In the genomic region with DNA sequence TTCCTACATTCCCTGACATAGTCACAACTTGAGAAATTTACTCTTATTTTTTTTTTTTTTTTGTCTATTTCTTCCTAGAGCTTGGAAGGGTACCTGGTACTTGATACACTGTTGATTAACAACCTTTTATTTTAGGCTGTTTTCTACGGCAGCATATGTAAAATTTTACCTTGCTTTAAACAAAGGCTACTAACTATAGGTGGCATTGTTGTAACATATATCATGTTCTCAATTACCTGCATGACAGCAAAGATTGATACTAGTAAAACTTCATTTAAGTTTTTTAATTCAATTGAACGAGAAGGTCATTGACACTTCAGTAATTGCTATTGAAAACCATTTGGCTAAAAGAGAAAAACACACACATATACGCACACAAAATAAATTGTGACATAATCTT, we compare ENCODE assay signal across 19 cellular contexts.
"Had no signal": no experiment of that assay in that cellular context is flagged by ENCODE, and none has a peak within 500 bp of the region (broad histone marks: within the 10 kb centered on the region; RNA-seq: fewer than 3 reads in every experiment).

No MANE protein-coding gene starts in this region.

- DNase-seq: activated CD4-positive, alpha-beta T cell treated with anti-CD3 and anti-CD28 coated beads for 1 hour; activated CD4-positive, alpha-beta T cell treated with anti-CD3 and anti-CD28 coated beads, Interleukin-2, amount 50 U/mL, for 48 hours; activated CD8-positive, alpha-beta memory T cell treated with anti-CD3 and anti-CD28 coated beads, Interleukin-2, amount 10 ng/mL, durations not matched to agents 7 days and 5 days; activated naive CD8-positive, alpha-beta T cell treated with anti-CD3 and anti-CD28 coated beads, Interleukin-2, amount 10 ng/mL, durations not matched to agents 7 days and 5 days; activated T-cell treated with anti-CD3 and anti-CD28 coated beads, Interleukin-2, amount 50 U/mL, for 4 hours; anterior cingulate cortex; esophagus squamous epithelium; foreskin fibroblast; heart left ventricle; islet precursor cell; mucosa of descending colon; naive thymus-derived CD8-positive, alpha-beta T cell; posterior cingulate gyrus; right cardiac atrium; stimulated activated CD4-positive, alpha-beta T cell treated with anti-CD3 and anti-CD28 coated beads, Interleukin-1b, Interleukin-23, amount 100 ng/mL, for 48 hours; stimulated activated naive CD4-positive, alpha-beta T cell had no signal

- H3K27ac ChIP-seq: breast epithelium, esophagus squamous epithelium, heart left ventricle had no signal

- H3K4me1 Mint-ChIP-seq: activated CD8-positive, alpha-beta memory T cell treated with anti-CD3 and anti-CD28 coated beads, Interleukin-2, amount 10 ng/mL, durations not matched to agents 7 days and 5 days; activated naive CD8-positive, alpha-beta T cell treated with anti-CD3 and anti-CD28 coated beads, Interleukin-2, amount 10 ng/mL, durations not matched to agents 7 days and 5 days; naive thymus-derived CD8-positive, alpha-beta T cell had no signal

- H3K9me3 Mint-ChIP-seq: activated naive CD8-positive, alpha-beta T cell treated with anti-CD3 and anti-CD28 coated beads, Interleukin-2, amount 10 ng/mL, durations not matched to agents 7 days and 5 days had no signal

- H3K9me3 ChIP-seq: esophagus squamous epithelium, mucosa of descending colon had no signal

- ATAC-seq: activated CD8-positive, alpha-beta memory T cell treated with anti-CD3 and anti-CD28 coated beads, Interleukin-2, amount 10 ng/mL, durations not matched to agents 7 days and 5 days; activated T-cell treated with anti-CD3 and anti-CD28 coated beads, Interleukin-2, amount 50 U/mL, for 4 hours; heart left ventricle; left lobe of liver; mucosa of descending colon; naive thymus-derived CD8-positive, alpha-beta T cell; right cardiac atrium had no signal

- H3K36me3 Mint-ChIP-seq: activated CD8-positive, alpha-beta memory T cell treated with anti-CD3 and anti-CD28 coated beads, Interleukin-2, amount 10 ng/mL, durations not matched to agents 7 days and 5 days; activated naive CD8-positive, alpha-beta T cell treated with anti-CD3 and anti-CD28 coated beads, Interleukin-2, amount 10 ng/mL, durations not matched to agents 7 days and 5 days; naive thymus-derived CD8-positive, alpha-beta T cell; type B pancreatic cell had no signal

- H3K27ac Mint-ChIP-seq: activated CD8-positive, alpha-beta memory T cell treated with anti-CD3 and anti-CD28 coated beads, Interleukin-2, amount 10 ng/mL, durations not matched to agents 7 days and 5 days; activated naive CD8-positive, alpha-beta T cell treated with anti-CD3 and anti-CD28 coated beads, Interleukin-2, amount 10 ng/mL, durations not matched to agents 7 days and 5 days; naive thymus-derived CD8-positive, alpha-beta T cell; type B pancreatic cell had no signal

- H3K27me3 Mint-ChIP-seq: activated CD8-positive, alpha-beta memory T cell treated with anti-CD3 and anti-CD28 coated beads, Interleukin-2, amount 10 ng/mL, durations not matched to agents 7 days and 5 days; activated naive CD8-positive, alpha-beta T cell treated with anti-CD3 and anti-CD28 coated beads, Interleukin-2, amount 10 ng/mL, durations not matched to agents 7 days and 5 days; naive thymus-derived CD8-positive, alpha-beta T cell had no signal

- H3K4me3 Mint-ChIP-seq: activated CD8-positive, alpha-beta memory T cell treated with anti-CD3 and anti-CD28 coated beads, Interleukin-2, amount 10 ng/mL, durations not matched to agents 7 days and 5 days; activated naive CD8-positive, alpha-beta T cell treated with anti-CD3 and anti-CD28 coated beads, Interleukin-2, amount 10 ng/mL, durations not matched to agents 7 days and 5 days; activated T-cell treated with anti-CD3 and anti-CD28 coated beads, Interleukin-2, amount 50 U/mL, for 4 hours; naive thymus-derived CD8-positive, alpha-beta T cell; type B pancreatic cell had no signal

- H3K36me3 ChIP-seq: breast epithelium, esophagus squamous epithelium, heart left ventricle had no signal

- H3K4me1 ChIP-seq: breast epithelium, esophagus squamous epithelium had no signal

- H3K4me3 ChIP-seq: breast epithelium, esophagus squamous epithelium, heart left ventricle, mucosa of descending colon had no signal

- H3K27me3 ChIP-seq: breast epithelium, esophagus squamous epithelium, heart left ventricle had no signal
